ENCODE assay signal across 16 cellular contexts in the genomic region with DNA sequence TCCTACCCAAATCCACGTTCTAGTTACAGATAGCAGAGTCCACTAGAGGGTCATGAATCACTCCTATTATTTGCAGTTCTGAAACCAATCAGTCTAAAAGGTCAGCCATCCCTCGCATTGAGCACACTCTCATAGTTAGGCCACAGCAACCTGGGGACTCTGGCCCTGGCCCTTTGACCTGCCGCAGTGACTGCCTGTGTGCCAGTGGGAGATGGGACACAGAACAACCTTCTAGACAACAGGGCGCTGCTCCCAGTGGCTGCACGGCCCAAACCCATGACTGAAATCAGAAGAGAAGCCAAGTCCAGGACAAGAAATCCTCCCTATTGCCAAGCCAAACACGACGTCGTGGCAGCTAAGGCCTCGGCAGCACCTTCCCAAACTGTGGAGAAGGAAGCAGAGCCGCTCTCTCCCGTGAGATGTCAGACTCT.
A peak's percentile ranks its signal among the peaks of the same experiment; 100 is the strongest.
DNase-seq lines count a peak whose midpoint lies in the region; ATAC-seq, FAIRE-seq and TF ChIP-seq lines count a peak whose summit lies in the region.
"Had no signal": no experiment of that assay in that cellular context is flagged by ENCODE, and none has a peak within 500 bp of the region (broad histone marks: within the 10 kb centered on the region; RNA-seq: fewer than 3 reads in every experiment).

No MANE protein-coding gene starts in this region.

- ATAC-seq in activated naive CD8-positive, alpha-beta T cell treated with anti-CD3 and anti-CD28 coated beads, Interleukin-2, amount 50 U/mL, for 24 hours: no peak
- ATAC-seq in stimulated activated naive B cell treated with anti-CD40 and anti-IgM and Interleukin-4, amounts not matched to agents 10 μg/mL and 1 μg/mL and 100 μg/mL, for 72 hours (replicated peaks): no peak

- no peaks in the 10 kb centered on the region for H3K36me3 Mint-ChIP-seq in activated naive CD8-positive, alpha-beta T cell
- H3K36me3 Mint-ChIP-seq in activated naive CD8-positive, alpha-beta T cell treated with anti-CD3 and anti-CD28 coated beads for 36 hours: no peaks in the 10 kb centered on the region
- no peaks in the 10 kb centered on the region for H3K36me3 Mint-ChIP-seq in activated naive CD8-positive, alpha-beta T cell treated with anti-CD3 and anti-CD28 coated beads, Interleukin-2, amount 50 U/mL, for 24 hours (ENCODE audit: low read depth)
- H3K36me3 Mint-ChIP-seq in mesothelial cell of epicardium: no peaks in the 10 kb centered on the region
- H3K36me3 Mint-ChIP-seq in stimulated activated naive B cell treated with anti-CD40 and anti-IgM and Interleukin-4, amounts not matched to agents 10 μg/mL and 1 μg/mL and 100 μg/mL, for 72 hours: no peaks in the 10 kb centered on the region
- H3K36me3 Mint-ChIP-seq: activated naive CD4-positive, alpha-beta T cell treated with anti-CD3 and anti-CD28 coated beads, Interleukin-2, amount 10 ng/mL, durations not matched to agents 7 days and 5 days had no signal

- H3K27ac Mint-ChIP-seq in activated naive CD8-positive, alpha-beta T cell: no peak overlapping the region
- no peak overlapping the region for H3K27ac Mint-ChIP-seq in activated naive CD8-positive, alpha-beta T cell treated with anti-CD3 and anti-CD28 coated beads for 36 hours
- H3K27ac Mint-ChIP-seq in activated naive CD8-positive, alpha-beta T cell treated with anti-CD3 and anti-CD28 coated beads, Interleukin-2, amount 50 U/mL, for 24 hours: no peak overlapping the region
- H3K27ac Mint-ChIP-seq in mesothelial cell of epicardium: no peak overlapping the region
- H3K27ac Mint-ChIP-seq in stimulated activated naive B cell treated with anti-CD40 and anti-IgM and Interleukin-4, amounts not matched to agents 10 μg/mL and 1 μg/mL and 100 μg/mL, for 72 hours: no peak overlapping the region
- H3K27ac Mint-ChIP-seq: activated naive CD4-positive, alpha-beta T cell treated with anti-CD3 and anti-CD28 coated beads, Interleukin-2, amount 10 ng/mL, durations not matched to agents 7 days and 5 days; HFFc6 had no signal

- TF ChIP-seq CTCF in mesothelial cell of epicardium (IDR thresholded peaks at IDR 0.05; ENCODE audit: unreplicated experiment): no peak

- H3K27me3 Mint-ChIP-seq in activated naive CD8-positive, alpha-beta T cell: peaks cover 10% of the 10 kb centered on the region
- H3K27me3 Mint-ChIP-seq in activated naive CD8-positive, alpha-beta T cell treated with anti-CD3 and anti-CD28 coated beads for 36 hours: peaks cover 13% of the 10 kb centered on the region
- H3K27me3 Mint-ChIP-seq in activated naive CD8-positive, alpha-beta T cell treated with anti-CD3 and anti-CD28 coated beads, Interleukin-2, amount 50 U/mL, for 24 hours: peaks cover 6% of the 10 kb centered on the region
- peaks cover 55% of the 10 kb centered on the region for H3K27me3 Mint-ChIP-seq in mesothelial cell of epicardium (ENCODE audit: low read depth)
- H3K27me3 Mint-ChIP-seq in stimulated activated naive B cell treated with anti-CD40 and anti-IgM and Interleukin-4, amounts not matched to agents 10 μg/mL and 1 μg/mL and 100 μg/mL, for 72 hours: peaks cover 26 to 43% of the 10 kb centered on the region in 2 donors

- peaks cover 2% of the 10 kb centered on the region for H3K4me1 Mint-ChIP-seq in activated naive CD8-positive, alpha-beta T cell (ENCODE audit: low read depth)
- peaks cover 6% of the 10 kb centered on the region for H3K4me1 Mint-ChIP-seq in activated naive CD8-positive, alpha-beta T cell treated with anti-CD3 and anti-CD28 coated beads for 36 hours
- peaks cover 1% of the 10 kb centered on the region for H3K4me1 Mint-ChIP-seq in activated naive CD8-positive, alpha-beta T cell treated with anti-CD3 and anti-CD28 coated beads, Interleukin-2, amount 50 U/mL, for 24 hours
- no peaks in the 10 kb centered on the region for H3K4me1 Mint-ChIP-seq in mesothelial cell of epicardium
- peaks cover 6 to 14% of the 10 kb centered on the region in 2 donors for H3K4me1 Mint-ChIP-seq in stimulated activated naive B cell treated with anti-CD40 and anti-IgM and Interleukin-4, amounts not matched to agents 10 μg/mL and 1 μg/mL and 100 μg/mL, for 72 hours

- no peak for TF ChIP-seq POLR2A in GM12891 (IDR thresholded peaks at IDR 0.05; ENCODE audit: low read depth, low read length)

- FAIRE-seq in GM12891 (lab: Jason Lieb, UNC): no peak

- H3K4me3 Mint-ChIP-seq in activated naive CD8-positive, alpha-beta T cell: peak overlapping the region; percentile 48
- H3K4me3 Mint-ChIP-seq in activated naive CD8-positive, alpha-beta T cell treated with anti-CD3 and anti-CD28 coated beads for 36 hours: no peak overlapping the region
- H3K4me3 Mint-ChIP-seq in activated naive CD8-positive, alpha-beta T cell treated with anti-CD3 and anti-CD28 coated beads, Interleukin-2, amount 50 U/mL, for 24 hours: peak overlapping the region; percentile 26
- H3K4me3 Mint-ChIP-seq in mesothelial cell of epicardium: peak overlapping the region; percentile 71
- peak overlapping the region; percentile 41 to 44 for H3K4me3 Mint-ChIP-seq in stimulated activated naive B cell treated with anti-CD40 and anti-IgM and Interleukin-4, amounts not matched to agents 10 μg/mL and 1 μg/mL and 100 μg/mL, for 72 hours

- no peak for DNase-seq in activated naive CD8-positive, alpha-beta T cell treated with anti-CD3 and anti-CD28 coated beads for 36 hours
- DNase-seq in activated naive CD8-positive, alpha-beta T cell treated with anti-CD3 and anti-CD28 coated beads, Interleukin-2, amount 50 U/mL, for 24 hours: no peak
- no peak for DNase-seq in mesothelial cell of epicardium (ENCODE audit: low spot score in 2 of 2, unreplicated experiment in 2 of 2)
- DNase-seq in stimulated activated naive B cell treated with anti-CD40 and anti-IgM and Interleukin-4, amounts not matched to agents 10 μg/mL and 1 μg/mL and 100 μg/mL, for 72 hours: no peak
- no peak for DNase-seq in NCI-H187 treated with DMSO at 0.1 percent for 48 hours (lab: John Stamatoyannopoulos, UW)
- no peak for DNase-seq in GM12891 (ENCODE audit: insufficient read length, low spot score)
- no peak for DNase-seq in SKM-1 treated with dmso at 0.1 percent for 144 hours (lab: John Stamatoyannopoulos, UW; ENCODE audit: unreplicated experiment)
- DNase-seq: activated CD4-positive, alpha-beta T cell treated with anti-CD3 and anti-CD28 coated beads, Interleukin-2, amount 50 U/mL, for 1 hour; activated naive CD4-positive, alpha-beta T cell treated with anti-CD3 and anti-CD28 coated beads, Interleukin-2, amount 10 ng/mL, durations not matched to agents 7 days and 5 days; activated T-cell treated with anti-CD3 and anti-CD28 coated beads for 4 hours; heart right ventricle; HFFc6; KG1; NCI-H2081 treated with DMSO at 0.1 percent for 48 hours; stimulated activated CD4-positive, alpha-beta T cell treated with anti-CD3 and anti-CD28 coated beads, Interleukin-12 subunit alpha, Interleukin-12 subunit beta, amount 100 ng/mL, for 4 hours had no signal

- H3K9me3 Mint-ChIP-seq in activated naive CD8-positive, alpha-beta T cell (ENCODE audit: low read depth): no peaks in the 10 kb centered on the region
- no peaks in the 10 kb centered on the region for H3K9me3 Mint-ChIP-seq in activated naive CD8-positive, alpha-beta T cell treated with anti-CD3 and anti-CD28 coated beads for 36 hours
- H3K9me3 Mint-ChIP-seq in activated naive CD8-positive, alpha-beta T cell treated with anti-CD3 and anti-CD28 coated beads, Interleukin-2, amount 50 U/mL, for 24 hours: no peaks in the 10 kb centered on the region
- H3K9me3 Mint-ChIP-seq in mesothelial cell of epicardium: no peaks in the 10 kb centered on the region
- no peaks in the 10 kb centered on the region for H3K9me3 Mint-ChIP-seq in stimulated activated naive B cell treated with anti-CD40 and anti-IgM and Interleukin-4, amounts not matched to agents 10 μg/mL and 1 μg/mL and 100 μg/mL, for 72 hours
- H3K9me3 Mint-ChIP-seq: activated naive CD4-positive, alpha-beta T cell treated with anti-CD3 and anti-CD28 coated beads, Interleukin-2, amount 10 ng/mL, durations not matched to agents 7 days and 5 days; HFFc6 had no signal

TF ChIP-seq in GM12891, 5 proteins besides CTCF, POLR2A, EP300 and RAD21:
- TF ChIP-seq POU2F2 (IDR thresholded peaks at IDR 0.05; ENCODE audit: low read depth, low read length) (no peak), PAX5 (IDR thresholded peaks at IDR 0.05; ENCODE audit: insufficient read depth, low read length, severe bottlenecking) (no peak), SPI1 (IDR thresholded peaks at IDR 0.05; ENCODE audit: low read depth, low read length) (no peak), TAF1 (IDR thresholded peaks at IDR 0.05; ENCODE audit: low read depth, low read length) (no peak), POLR2AphosphoS5 (IDR thresholded peaks at IDR 0.05; ENCODE audit: low read depth, low read length) (no peak)
